32 cellular contexts compared by ENCODE assay signal in genomic region chr10:31172925-31173324, GRCh38.
"Had no signal": no experiment of that assay in that cellular context is flagged by ENCODE, and none has a peak within 500 bp of the region (broad histone marks: within the 10 kb centered on the region; RNA-seq: fewer than 3 reads in every experiment).

No MANE protein-coding gene starts in this region.

- H3K36me3 ChIP-seq: MG63 had no signal

- H3K27me3 ChIP-seq: MG63 had no signal

- H3K4me3 ChIP-seq: MG63 had no signal

- DNase-seq: Karpas-422, Kasumi-1, MG63, MM.1S, MV-4-11, NCI-H1048, NCI-H1092, NCI-H1092 treated with DMSO at 0.1 percent for 48 hours, NCI-H1105, NCI-H1105 treated with DMSO at 0.1 percent for 48 hours, NCI-H1417, NCI-H1417 treated with DMSO at 0.1 percent for 48 hours, NCI-H1436, NCI-H1436 treated with DMSO at 0.1 percent for 48 hours, NCI-H146, NCI-H1694, NCI-H1694 treated with DMSO at 0.1 percent for 48 hours, NCI-H187, NCI-H187 treated with DMSO at 0.1 percent for 48 hours, NCI-H1930, NCI-H2029, NCI-H2029 treated with DMSO at 0.1 percent for 48 hours, NCI-H2081, NCI-H2081 treated with DMSO at 0.1 percent for 48 hours, NCI-H2107, NCI-H2171, NCI-H226, NCI-H345, NCI-H446 treated with DMSO at 0.1 percent for 48 hours, NCI-H510A, NCI-H510A treated with DMSO at 0.1 percent for 48 hours, NCI-H526 had no signal
